8 cellular contexts compared by ENCODE assay signal in genomic region chr1:205528887-205529825, GRCh38. TPM values are rescaled to one million over a fixed set of nuclear protein-coding genes. Genes with fewer than 3 reads are reported as not detected.
DNase-seq lines count a peak whose midpoint lies in the region; ATAC-seq, FAIRE-seq and TF ChIP-seq lines count a peak whose summit lies in the region.

No MANE protein-coding gene starts in this region.

- H3K4me1 ChIP-seq in neutrophil (ENCODE audit: control insufficient read depth in 1 of 2, insufficient read depth in 1 of 2, low read depth in 1 of 2, low read length in 1 of 2): no peaks in the 10 kb centered on the region
- H3K4me1 ChIP-seq in subcutaneous abdominal adipose tissue (ENCODE audit: control insufficient read depth in 5 of 5, insufficient read depth in 5 of 5, low read length in 5 of 5): peaks cover 0 to 26% (median 11%) of the 10 kb centered on the region in 5 donors

- no peaks in the 10 kb centered on the region for H3K9me3 ChIP-seq in neutrophil
- no peaks in the 10 kb centered on the region for H3K9me3 ChIP-seq in subcutaneous abdominal adipose tissue (ENCODE audit: control insufficient read depth in 5 of 5, low read length in 5 of 5)

- H3K27ac ChIP-seq in neutrophil (no peak overlapping the region), subcutaneous abdominal adipose tissue (ENCODE audit: low read depth, low read length) (no peak overlapping the region)

- H3K36me3 ChIP-seq in neutrophil (no peaks in the 10 kb centered on the region), subcutaneous abdominal adipose tissue (ENCODE audit: control insufficient read depth in 5 of 5, insufficient read depth in 5 of 5, low read length in 5 of 5) (peaks cover 0 to 2% (median 0%) of the 10 kb centered on the region in 5 donors)

- DNase-seq in GM04504 (ENCODE audit: low read depth) (peak; percentile 24), HTR-8/SVneo (ENCODE audit: insufficient read length, low spot score) (peak; percentile 85), RPMI7951 (ENCODE audit: low read depth) (peak; percentile 42), fibroblast of villous mesenchyme (ENCODE audit: low read depth) (peak; percentile 51)
- DNase-seq in activated T-helper 9 cell treated with anti-CD3 and anti-CD28 coated beads, Interleukin-2, amount 50 U/mL, for 16 hours (ENCODE audit: low read depth): peak; percentile 72

- H3K9ac ChIP-seq in subcutaneous abdominal adipose tissue (ENCODE audit: low read length in 5 of 5): peak overlapping the region in 2 of 5 donors; percentile 56 to 68

- peak; percentile 88 for TF ChIP-seq CTCF in fibroblast of villous mesenchyme (IDR thresholded peaks at IDR 0.05; ENCODE audit: insufficient read depth, low read depth, low read length)
- peak; percentile 65 for TF ChIP-seq CTCF in neutrophil (IDR thresholded peaks at IDR 0.05)

- H3K27me3 ChIP-seq in neutrophil (peaks cover 10% of the 10 kb centered on the region), subcutaneous abdominal adipose tissue (ENCODE audit: control insufficient read depth in 5 of 5, insufficient read depth in 4 of 5, low read length in 5 of 5) (peaks cover 2 to 23% (median 14%) of the 10 kb centered on the region in 5 donors)

- ATAC-seq in GM21717 (IDR thresholded peaks at IDR 0.05; ENCODE audit: unreplicated experiment): no peak

- peak; percentile 90 for FAIRE-seq in HTR-8/SVneo (lab: Jason Lieb, UNC)

- H3K4me3 ChIP-seq in fibroblast of villous mesenchyme (ENCODE audit: low read depth, low read length): peak overlapping the region; percentile 30
- H3K4me3 ChIP-seq in neutrophil (ENCODE audit: low read depth in 1 of 2, low read length in 1 of 2): no peak overlapping the region
- peak overlapping the region in 4 of 5 donors; percentile 38 to 67 (median 62) for H3K4me3 ChIP-seq in subcutaneous abdominal adipose tissue (ENCODE audit: low read depth in 1 of 5, low read length in 5 of 5)

RNA-seq across cellular contexts. Expression of gene CDK18, which starts 24.7 kb away (rescaled TPM):
- under 0.01 and 0.36 TPM in 2 replicates for total RNA-seq in RPMI7951 (2014; rRNA removed; shearing (Covaris generic))
- 1.6 and 2.2 TPM in 2 replicates for total RNA-seq in fibroblast of villous mesenchyme

Comparison
In these comparisons a context has a peak if more than half of its experiments do, and no peak if none do; other contexts are left out.
1. DNase-seq: peak in every context shown above with its lines; median percentile 85 in HTR-8/SVneo; 72 in activated T-helper 9 cell treated with anti-CD3 and anti-CD28 coated beads, Interleukin-2, amount 50 U/mL, for 16 hours; 51 in fibroblast of villous mesenchyme; 42 in RPMI7951; 24 in GM04504.
2. H3K4me3 ChIP-seq: peak in fibroblast of villous mesenchyme (single experiment) and subcutaneous abdominal adipose tissue (4 of 5); none in neutrophil (0 of 2).